In the genomic region with DNA sequence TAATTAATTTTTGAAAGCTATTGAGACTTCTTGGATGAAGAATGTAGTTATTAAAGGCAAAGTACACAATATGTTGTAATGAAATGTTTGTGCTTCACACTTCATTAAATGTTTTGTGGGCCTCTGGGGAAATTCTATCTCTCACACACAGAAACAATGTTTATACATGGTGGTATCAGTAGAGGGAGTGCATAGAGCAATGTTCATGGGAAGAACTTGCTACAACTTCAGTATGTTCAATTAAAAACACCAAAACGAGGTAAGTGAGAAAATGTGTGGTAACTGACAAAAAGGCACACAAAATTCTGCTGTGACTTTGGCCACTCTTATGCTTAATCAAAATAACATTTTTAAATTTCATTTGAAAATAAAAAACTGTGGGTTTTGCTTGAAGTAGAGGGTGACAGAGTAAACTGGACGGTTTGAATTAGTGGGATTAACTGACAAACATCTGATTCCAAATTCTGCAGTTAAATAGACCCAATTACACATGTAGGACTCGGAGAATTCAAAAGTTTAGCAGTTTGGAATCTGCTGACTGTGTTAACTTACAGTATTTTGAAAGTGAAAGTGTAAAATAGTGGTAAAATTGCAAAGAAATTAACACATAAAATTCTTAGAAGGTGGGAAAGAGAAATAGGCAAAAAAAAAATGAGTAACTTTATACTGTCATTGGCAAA, we compare ENCODE assay signal across 8 cellular contexts.
DNase-seq lines count a peak whose midpoint lies in the region; ATAC-seq and TF ChIP-seq lines count a peak whose summit lies in the region.

No MANE protein-coding gene starts in this region.

- no peaks in the 10 kb centered on the region for H3K36me3 ChIP-seq in Karpas-422 (ENCODE audit: insufficient read depth, low read length)
- H3K36me3 ChIP-seq in osteoblast (ENCODE audit: insufficient read depth, low read length): no peaks in the 10 kb centered on the region

- H3K27me3 ChIP-seq in Karpas-422 (ENCODE audit: low read length) (no peaks in the 10 kb centered on the region), osteoblast (ENCODE audit: insufficient read depth, low read length) (no peaks in the 10 kb centered on the region)

- ATAC-seq in GM19397 (IDR thresholded peaks at IDR 0.05; ENCODE audit: unreplicated experiment): no peak

- H3K4me2 ChIP-seq in Karpas-422 (ENCODE audit: low read depth, low read length, poor library complexity, severe bottlenecking) (peak overlapping the region; percentile 48), osteoblast (ENCODE audit: insufficient read depth, low read length) (peak overlapping the region; percentile 79)

- peak overlapping the region; percentile 92 for H3K27ac Mint-ChIP-seq in chondrocyte (ENCODE audit: unreplicated experiment)

- no peaks in the 10 kb centered on the region for H3K27me3 Mint-ChIP-seq in chondrocyte (ENCODE audit: low read depth)

- TF ChIP-seq CTCF in chondrocyte (IDR thresholded peaks at IDR 0.05): peak; percentile 66
- TF ChIP-seq CTCF in osteoblast (IDR thresholded peaks at IDR 0.05; ENCODE audit: extremely low read depth, low read depth, low read length): no peak

- DNase-seq in EL: peak; percentile 41
- DNase-seq in Karpas-422: no peak
- DNase-seq in chondrocyte (ENCODE audit: low spot score): no peak
- no peak for DNase-seq in osteoblast (ENCODE audit: insufficient read length, low spot score, missing footprints)
- DNase-seq in DMS 273 (lab: John Stamatoyannopoulos, UW; ENCODE audit: unreplicated experiment): no peak
- DNase-seq in NCI-H82 treated with DMSO at 0.1 percent for 48 hours (lab: John Stamatoyannopoulos, UW; ENCODE audit: unreplicated experiment): no peak
- DNase-seq in NCI-H1105 treated with DMSO at 0.1 percent for 48 hours (lab: John Stamatoyannopoulos, UW): no peak

- H3K9me3 Mint-ChIP-seq in chondrocyte (ENCODE audit: low read depth): no peaks in the 10 kb centered on the region

- no peaks in the 10 kb centered on the region for H3K36me3 Mint-ChIP-seq in chondrocyte (ENCODE audit: low read depth)

- no peaks in the 10 kb centered on the region for H4K20me1 ChIP-seq in Karpas-422 (ENCODE audit: insufficient read depth, low read depth, low read length)
- H4K20me1 ChIP-seq in osteoblast (ENCODE audit: insufficient read depth, low read length): no peaks in the 10 kb centered on the region

- H3K79me2 ChIP-seq in Karpas-422 (ENCODE audit: low read length) (no peaks in the 10 kb centered on the region), osteoblast (ENCODE audit: insufficient read depth, low read length) (no peaks in the 10 kb centered on the region)

- H3K4me1 ChIP-seq in Karpas-422 (ENCODE audit: low read length) (peaks cover 13% of the 10 kb centered on the region), osteoblast (ENCODE audit: insufficient read depth, low read length) (peaks cover 13% of the 10 kb centered on the region)

- H3K4me3 ChIP-seq in Karpas-422 (ENCODE audit: low read length) (peak overlapping the region; percentile 34), osteoblast (ENCODE audit: insufficient read depth, low read length) (peak overlapping the region; percentile 62)

- peaks cover 37% of the 10 kb centered on the region for H3K4me1 Mint-ChIP-seq in chondrocyte (ENCODE audit: low read depth)

- H3K4me3 Mint-ChIP-seq in chondrocyte (ENCODE audit: unreplicated experiment): peak overlapping the region; percentile 63

- H3K27ac ChIP-seq in Karpas-422 (ENCODE audit: low read length) (no peak overlapping the region), osteoblast (ENCODE audit: low read depth, low read length) (peak overlapping the region; percentile 63)

- H3K9me2 ChIP-seq in Karpas-422 (replicated peaks; ENCODE audit: insufficient read depth, low read length): no peaks in the 10 kb centered on the region

- peak overlapping the region; percentile 8; the same call in 1 of the 2 replicates for H3K9ac ChIP-seq in Karpas-422 (ENCODE audit: low read length)

- H3K9me3 ChIP-seq in Karpas-422 (ENCODE audit: low read length) (no peaks in the 10 kb centered on the region), osteoblast (ENCODE audit: low read depth, low read length) (no peaks in the 10 kb centered on the region)

- H2AFZ ChIP-seq in Karpas-422 (ENCODE audit: low read length): 0 out of 2 replicates have a peak overlapping the region, but pooled peaks have one; percentile 13
- peak overlapping the region; percentile 86 for H2AFZ ChIP-seq in osteoblast (ENCODE audit: low read length)
